ENCODE assay signal across 17 cellular contexts in the genomic region with DNA sequence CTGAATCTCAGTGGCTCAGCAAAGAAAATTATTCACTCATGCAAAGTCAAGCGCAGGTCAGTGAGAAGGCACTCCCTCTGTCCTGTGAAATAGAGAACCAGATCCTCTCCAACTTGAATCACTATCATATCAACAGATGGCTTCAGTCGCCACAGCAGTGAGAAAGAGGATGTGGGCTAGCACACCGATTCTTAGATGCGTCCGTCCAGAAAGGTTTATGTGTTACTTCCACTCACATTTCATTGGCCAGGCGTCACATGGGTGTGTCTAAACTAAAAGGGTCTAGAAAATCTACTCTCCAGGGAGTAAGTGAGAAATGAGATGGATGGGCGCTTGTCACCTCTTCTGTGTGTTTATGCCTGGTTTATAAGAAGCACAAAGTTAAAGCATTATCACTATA.
A peak's percentile ranks its signal among the peaks of the same experiment; 100 is the strongest.
DNase-seq lines count a peak whose midpoint lies in the region; ATAC-seq and TF ChIP-seq lines count a peak whose summit lies in the region.
"Had no signal": no experiment of that assay in that cellular context is flagged by ENCODE, and none has a peak within 500 bp of the region (broad histone marks: within the 10 kb centered on the region; RNA-seq: fewer than 3 reads in every experiment).

No MANE protein-coding gene starts in this region.

- H3K27me3 ChIP-seq in GM06990 (replicated peaks; ENCODE audit: control insufficient read depth, insufficient read depth, low read length) = no peaks in the 10 kb centered on the region
- no peaks in the 10 kb centered on the region for H3K27me3 ChIP-seq in gastrocnemius medialis
- H3K27me3 ChIP-seq in suprapubic skin = no peaks in the 10 kb centered on the region
- H3K27me3 ChIP-seq: breast epithelium, vagina had no signal

- TF ChIP-seq CTCF in GM06990 (IDR thresholded peaks at IDR 0.05; ENCODE audit: insufficient read depth, low read length, poor library complexity, severe bottlenecking) (no peak), NB4 (IDR thresholded peaks at IDR 0.05; ENCODE audit: low read depth, low read length) (no peak), gastrocnemius medialis (IDR thresholded peaks at IDR 0.05 in 4 of 5, conservative IDR thresholded peaks at IDR 0.05 in 1 of 5) (no peak), suprapubic skin (IDR thresholded peaks at IDR 0.05) (no peak)

- H3K4me1 ChIP-seq in gastrocnemius medialis (no peaks in the 10 kb centered on the region), suprapubic skin (no peaks in the 10 kb centered on the region)
- H3K4me1 ChIP-seq: breast epithelium, parathyroid adenoma, vagina had no signal

- in situ Hi-C loops in gastrocnemius medialis (cut with MboI; ENCODE audit: low sequenced_read_pairs in 4 of 4) = no loop called here

- H3K9me3 ChIP-seq in gastrocnemius medialis (no peaks in the 10 kb centered on the region), suprapubic skin (no peaks in the 10 kb centered on the region)
- H3K9me3 ChIP-seq: breast epithelium, vagina had no signal

- ATAC-seq in GM19455 (IDR thresholded peaks at IDR 0.05; ENCODE audit: unreplicated experiment) (peak; percentile 59), HG03064 (IDR thresholded peaks at IDR 0.05; ENCODE audit: low read depth, unreplicated experiment) (peak; percentile 87), gastrocnemius medialis (no peak)
- ATAC-seq: left colon had no signal

- peak; percentile 6 for DNase-seq in GM06990 (ENCODE audit: extremely low read depth, insufficient read length)
- peak; percentile 30 for DNase-seq in NB4 (ENCODE audit: low read depth)
- DNase-seq in occipital lobe (lab: John Stamatoyannopoulos, UW) = no peak
- no peak for DNase-seq in gastrocnemius medialis
- no peak for DNase-seq in suprapubic skin (ENCODE audit: low spot score in 2 of 2)
- no peak for DNase-seq in posterior cingulate gyrus
- DNase-seq: ACHN; activated CD8-positive, alpha-beta memory T cell treated with anti-CD3 and anti-CD28 coated beads, Interleukin-2, amount 50 U/mL, for 4 hours; GDM1; left colon; NCI-H187 had no signal

- WGBS in suprapubic skin = 85% methylated on average over 7 of the region's 7 CpGs

- H3K4me3 ChIP-seq in GM06990 (replicated peaks; ENCODE audit: low read depth, low read length) (no peak overlapping the region), NB4 (ENCODE audit: low read depth, low read length) (no peak overlapping the region), gastrocnemius medialis (no peak overlapping the region), suprapubic skin (no peak overlapping the region)
- H3K4me3 ChIP-seq: breast epithelium, SK-N-MC, vagina had no signal

- H3K27ac ChIP-seq in gastrocnemius medialis = no peak overlapping the region
- H3K27ac ChIP-seq in suprapubic skin = no peak overlapping the region
- H3K27ac ChIP-seq: breast epithelium, parathyroid adenoma, SK-N-MC, vagina had no signal

- H3K36me3 ChIP-seq in GM06990 (ENCODE audit: control insufficient read depth, insufficient read depth, low read length) = no peaks in the 10 kb centered on the region
- no peaks in the 10 kb centered on the region for H3K36me3 ChIP-seq in gastrocnemius medialis
- no peaks in the 10 kb centered on the region for H3K36me3 ChIP-seq in suprapubic skin
- H3K36me3 ChIP-seq: breast epithelium, vagina had no signal

- TF ChIP-seq POLR2A in NB4 (IDR thresholded peaks at IDR 0.05; ENCODE audit: extremely low read depth, insufficient read length) = no peak
- TF ChIP-seq POLR2A in gastrocnemius medialis (IDR thresholded peaks at IDR 0.05) = no peak
- no peak for TF ChIP-seq POLR2A in suprapubic skin (IDR thresholded peaks at IDR 0.05)

- intact Hi-C loops in gastrocnemius medialis (cut with DNase I; ENCODE audit: low total_unique reads) = no loop called here
- intact Hi-C loops in posterior cingulate gyrus (cut with DNase I) = no loop called here

- TF ChIP-seq EP300 in suprapubic skin (IDR thresholded peaks at IDR 0.05) = no peak

Comparison
In these comparisons a context has a peak if more than half of its experiments do, and no peak if none do; other contexts are left out.
1. DNase-seq: peak in GM06990 (single experiment) and NB4 (single experiment); none in occipital lobe (single experiment), gastrocnemius medialis (0 of 2), suprapubic skin (0 of 2) and posterior cingulate gyrus (0 of 10).
2. ATAC-seq: peak in GM19455 (single experiment) and HG03064 (single experiment); none in gastrocnemius medialis (0 of 2).